In genomic region chr1:19439464-19440171, GRCh38 we compare ENCODE assay signal across 8 cellular contexts. TPM values are rescaled to one million over a fixed set of nuclear protein-coding genes. Genes with fewer than 3 reads are reported as not detected.
DNase-seq lines count a peak whose midpoint lies in the region; ATAC-seq lines count a peak whose summit lies in the region.

No MANE protein-coding gene starts in this region.

- H3K27ac ChIP-seq in right cardiac atrium (ENCODE audit: low read length) (peak overlapping the region; percentile 57), stomach smooth muscle (ENCODE audit: low read length) (peak overlapping the region; percentile 90)

- H3K27me3 ChIP-seq in right cardiac atrium (ENCODE audit: control insufficient read depth, insufficient read depth) (no peaks in the 10 kb centered on the region), stomach smooth muscle (ENCODE audit: control insufficient read depth in 1 of 2, insufficient read depth in 2 of 2, low read length in 2 of 2) (no peaks in the 10 kb centered on the region)

- DNase-seq in stimulated activated naive CD8-positive, alpha-beta T cell treated with anti-CD3 and anti-CD28 coated beads, Interleukin-15, Interleukin-2, amounts not matched to agents 100 U/mL and 50 U/mL, for 24 hours: no peak
- DNase-seq in activated naive CD4-positive, alpha-beta T cell treated with anti-CD3 and anti-CD28 coated beads, Interleukin-2, amount 50 U/mL, for 72 hours (ENCODE audit: low spot score in 2 of 2): no peak
- DNase-seq in right cardiac atrium (peak in 2 of 3 donors; percentile 71 to 83), NCI-H82 treated with DMSO at 0.1 percent for 48 hours (lab: John Stamatoyannopoulos, UW; ENCODE audit: unreplicated experiment) (no peak)

- H3K4me1 ChIP-seq in right cardiac atrium (ENCODE audit: control insufficient read depth, insufficient read depth, low read length) (peaks cover 47% of the 10 kb centered on the region), stomach smooth muscle (ENCODE audit: control insufficient read depth, insufficient read depth, low read length) (peaks cover 92% of the 10 kb centered on the region)

- peaks cover 42% of the 10 kb centered on the region for H3K36me3 Mint-ChIP-seq in stimulated activated naive CD8-positive, alpha-beta T cell treated with anti-CD3 and anti-CD28 coated beads, Interleukin-15, Interleukin-2, amounts not matched to agents 100 ng/mL and 50 ng/mL, for 24 hours (ENCODE audit: low read depth)
- peaks cover 0 to 10% of the 10 kb centered on the region in 2 donors for H3K36me3 Mint-ChIP-seq in activated naive CD4-positive, alpha-beta T cell treated with anti-CD3 and anti-CD28 coated beads, Interleukin-2, amount 50 U/mL, for 72 hours

- H3K4me3 ChIP-seq in right cardiac atrium (ENCODE audit: low read length) (no peak overlapping the region), stomach smooth muscle (ENCODE audit: low read length in 2 of 2) (no peak overlapping the region)

- H3K9me3 ChIP-seq in right cardiac atrium (ENCODE audit: control insufficient read depth, low read length) (no peaks in the 10 kb centered on the region), stomach smooth muscle (ENCODE audit: control insufficient read depth in 2 of 2, low read length in 2 of 2) (no peaks in the 10 kb centered on the region)

- peaks cover 93% of the 10 kb centered on the region for H3K4me1 Mint-ChIP-seq in stimulated activated naive CD8-positive, alpha-beta T cell treated with anti-CD3 and anti-CD28 coated beads, Interleukin-15, Interleukin-2, amounts not matched to agents 100 ng/mL and 50 ng/mL, for 24 hours (ENCODE audit: low read depth)

- no peaks in the 10 kb centered on the region for H3K27me3 Mint-ChIP-seq in stimulated activated naive CD8-positive, alpha-beta T cell treated with anti-CD3 and anti-CD28 coated beads, Interleukin-15, Interleukin-2, amounts not matched to agents 100 ng/mL and 50 ng/mL, for 24 hours

- H3K36me3 ChIP-seq in stomach smooth muscle (ENCODE audit: control insufficient read depth in 2 of 2, insufficient read depth in 2 of 2, low read length in 2 of 2): no peaks in the 10 kb centered on the region

- WGBS in right cardiac atrium: 51% methylated on average over 13 of the region's 13 CpGs

- H3K9me3 Mint-ChIP-seq in stimulated activated naive CD8-positive, alpha-beta T cell treated with anti-CD3 and anti-CD28 coated beads, Interleukin-15, Interleukin-2, amounts not matched to agents 100 ng/mL and 50 ng/mL, for 24 hours: no peaks in the 10 kb centered on the region
- H3K9me3 Mint-ChIP-seq in activated naive CD4-positive, alpha-beta T cell treated with anti-CD3 and anti-CD28 coated beads, Interleukin-2, amount 50 U/mL, for 72 hours: no peaks in the 10 kb centered on the region

- no peak overlapping the region for H3K4me3 Mint-ChIP-seq in stimulated activated naive CD8-positive, alpha-beta T cell treated with anti-CD3 and anti-CD28 coated beads, Interleukin-15, Interleukin-2, amounts not matched to agents 100 ng/mL and 50 ng/mL, for 24 hours

- peak overlapping the region in 1 of 2 donors; percentile 36 for H3K9ac ChIP-seq in stomach smooth muscle (ENCODE audit: low read length in 2 of 2)

- no peak for ATAC-seq in stimulated activated naive CD8-positive, alpha-beta T cell treated with anti-CD3 and anti-CD28 coated beads, Interleukin-15, Interleukin-2, amounts not matched to agents 100 U/mL and 50 U/mL, for 24 hours
- ATAC-seq in activated naive CD4-positive, alpha-beta T cell treated with anti-CD3 and anti-CD28 coated beads, Interleukin-2, amount 50 U/mL, for 72 hours: no peak
- peak; percentile 13 to 46 for ATAC-seq in right cardiac atrium
- no peak for ATAC-seq in HG03108 (IDR thresholded peaks at IDR 0.05; ENCODE audit: unreplicated experiment)
- no peak for ATAC-seq in GM19351 (IDR thresholded peaks at IDR 0.05; ENCODE audit: unreplicated experiment)

- peak overlapping the region; percentile 82 for H3K27ac Mint-ChIP-seq in stimulated activated naive CD8-positive, alpha-beta T cell treated with anti-CD3 and anti-CD28 coated beads, Interleukin-15, Interleukin-2, amounts not matched to agents 100 ng/mL and 50 ng/mL, for 24 hours
- H3K27ac Mint-ChIP-seq in activated naive CD4-positive, alpha-beta T cell treated with anti-CD3 and anti-CD28 coated beads, Interleukin-2, amount 50 U/mL, for 72 hours: peak overlapping the region; percentile 68 to 81

- intact Hi-C loops in right cardiac atrium (cut with DNase I): loop anchor here in 2 of 4 donors (5.0 to 10.0 kb wide), 2 partner anchors 37 to 45 kb away; partner anchors contain the start of gene CAPZB (in 1 of the 2)

RNA-seq across cellular contexts. Expression of gene CAPZB, which starts 45.7 kb away (rescaled TPM):
- total RNA-seq in activated naive CD4-positive, alpha-beta T cell treated with anti-CD3 and anti-CD28 coated beads, Interleukin-2, amount 50 U/mL, for 72 hours: 100 to 1,000 TPM; 404 to 419 TPM
- 100 to 1,000 TPM; 226 to 255 (median 232) TPM for total RNA-seq in right cardiac atrium
- 228 TPM for polyA plus RNA-seq in right cardiac atrium

Comparison
In these comparisons a context has a peak if more than half of its experiments do, and no peak if none do; other contexts are left out.
1. ATAC-seq: peak in right cardiac atrium (2 of 2); none in stimulated activated naive CD8-positive, alpha-beta T cell treated with anti-CD3 and anti-CD28 coated beads, Interleukin-15, Interleukin-2, amounts not matched to agents 100 U/mL and 50 U/mL, for 24 hours (single experiment), activated naive CD4-positive, alpha-beta T cell treated with anti-CD3 and anti-CD28 coated beads, Interleukin-2, amount 50 U/mL, for 72 hours (0 of 2), HG03108 (single experiment) and GM19351 (single experiment).
2. DNase-seq: peak in right cardiac atrium (2 of 3); none in stimulated activated naive CD8-positive, alpha-beta T cell treated with anti-CD3 and anti-CD28 coated beads, Interleukin-15, Interleukin-2, amounts not matched to agents 100 U/mL and 50 U/mL, for 24 hours (single experiment), activated naive CD4-positive, alpha-beta T cell treated with anti-CD3 and anti-CD28 coated beads, Interleukin-2, amount 50 U/mL, for 72 hours (0 of 2) and NCI-H82 treated with DMSO at 0.1 percent for 48 hours (single experiment).